8 cellular contexts compared by ENCODE assay signal in genomic region chr18:9708057-9708881, GRCh38. TPM values are rescaled to one million over a fixed set of nuclear protein-coding genes. Genes with fewer than 3 reads are reported as not detected.
DNase-seq lines count a peak whose midpoint lies in the region; FAIRE-seq and TF ChIP-seq lines count a peak whose summit lies in the region.

Gene RAB31, plus strand, starts transcription at chr18:9708301. Its CDS starts 105 bp downstream, at chr18:9708406.

- H3K79me1 ChIP-seq in H9 (ENCODE audit: insufficient read depth, low read depth, low read length, poor library complexity, severe bottlenecking): peaks cover 2% of the 10 kb centered on the region

- H3K4ac ChIP-seq in H9 (ENCODE audit: low read depth, low read length): no peak within 1 kb of the TSS

- no peak within 1 kb of the TSS for H2AK5ac ChIP-seq in H9 (ENCODE audit: insufficient read length, low read length)

- H4K20me1 ChIP-seq in H9 (ENCODE audit: control insufficient read depth, insufficient read depth, insufficient read length): no peaks in the 10 kb centered on the region
- H4K20me1 ChIP-seq in OCI-LY3 (ENCODE audit: insufficient read depth, low read length): no peaks in the 10 kb centered on the region

- WGBS in H9 (ENCODE audit: extremely low coverage, insufficient read length, low lambda C conversion rate): no CpG with 5 or more reads among the region's 117 CpGs

- peak within 1 kb of the TSS; percentile 73 for H3K4me2 ChIP-seq in H9 (ENCODE audit: insufficient read depth, insufficient read length, low read length)
- H3K4me2 ChIP-seq in OCI-LY3 (ENCODE audit: low read length): peak within 1 kb of the TSS; percentile 68

- H3K36me3 Mint-ChIP-seq in H9 (ENCODE audit: insufficient read depth in 1 of 3, low read depth in 3 of 3): peaks cover 0 to 2% (median 0%) of the 10 kb centered on the region in 3 experiments; a peak in 2 of 7 replicates

- no peak within 1 kb of the TSS for H3K27ac ChIP-seq in H9 (ENCODE audit: insufficient read length, low read depth, low read length)
- no peak within 1 kb of the TSS for H3K27ac ChIP-seq in OCI-LY3 (ENCODE audit: low read length)
- peak within 1 kb of the TSS; percentile 88 to 97 for H3K27ac ChIP-seq in coronary artery
- H3K27ac ChIP-seq in kidney (ENCODE audit: low read depth in 2 of 2, low read length in 2 of 2): peak within 1 kb of the TSS; percentile 74 to 94
- H3K27ac ChIP-seq in skin epidermis: peak within 1 kb of the TSS; percentile 83 to 98 (median 92)

- H3K79me2 ChIP-seq in H9 (ENCODE audit: insufficient read depth, low read length) (no peaks in the 10 kb centered on the region), OCI-LY3 (ENCODE audit: low read length) (no peaks in the 10 kb centered on the region)

- no peak within 1 kb of the TSS for H4K5ac ChIP-seq in H9 (ENCODE audit: insufficient read length, low read depth, low read length)

- H3K36me3 ChIP-seq in OCI-LY3 (replicated peaks; ENCODE audit: low read depth, low read length) (peaks cover 6% of the 10 kb centered on the region), kidney (ENCODE audit: control insufficient read depth in 1 of 2, insufficient read depth in 2 of 2, low read length in 2 of 2) (no peaks in the 10 kb centered on the region)

- H3K4me3 ChIP-seq in OCI-LY3 (ENCODE audit: low read length) (peak within 1 kb of the TSS; percentile 79), coronary artery (peak within 1 kb of the TSS; percentile 88), kidney (ENCODE audit: low read length in 2 of 2) (peak within 1 kb of the TSS; percentile 64 to 72), skin epidermis (peak within 1 kb of the TSS; percentile 52 to 94 (median 75))

- no peak within 1 kb of the TSS for H3K27ac Mint-ChIP-seq in H9

- no peak within 1 kb of the TSS for H2BK12ac ChIP-seq in H9 (ENCODE audit: insufficient read length, low read depth, low read length)

- H3K9me3 ChIP-seq in H9 (ENCODE audit: control insufficient read depth, low read depth, low read length) (no peaks in the 10 kb centered on the region), OCI-LY3 (ENCODE audit: insufficient read depth, low read length) (peaks cover 4% of the 10 kb centered on the region; the same call in 1 of the 2 replicates), kidney (ENCODE audit: control insufficient read depth in 1 of 2, low read length in 2 of 2) (no peaks in the 10 kb centered on the region)

- no peak within 1 kb of the TSS for H3T11ph ChIP-seq in H9 (ENCODE audit: low read length)

- FAIRE-seq in kidney (lab: Jason Lieb, UNC): no peak

- no peak within 1 kb of the TSS for H2BK20ac ChIP-seq in H9 (ENCODE audit: low read depth, low read length, poor library complexity, severe bottlenecking)

- peak within 1 kb of the TSS; percentile 70 for H3K18ac ChIP-seq in H9 (ENCODE audit: insufficient read length, low read depth, low read length)

- H3K9ac ChIP-seq in H9 (ENCODE audit: extremely low read depth, insufficient read length, low read length) (peak within 1 kb of the TSS; percentile 25), OCI-LY3 (ENCODE audit: low read length) (peak within 1 kb of the TSS; percentile 71), kidney (ENCODE audit: low read length in 2 of 2) (peak within 1 kb of the TSS; percentile 63 to 77)

- peak within 1 kb of the TSS; percentile 79 to 89 for H3K4me3 Mint-ChIP-seq in H9

- DNase-seq in SKM-1 treated with dmso at 0.1 percent for 144 hours (lab: John Stamatoyannopoulos, UW; ENCODE audit: unreplicated experiment) (peak; percentile 64), SKM-1 (lab: John Stamatoyannopoulos, UW; ENCODE audit: unreplicated experiment) (no peak), H9 (peak; percentile 62), coronary artery (ENCODE audit: low spot score) (peak; percentile 91), kidney (peak; percentile 95), NCI-H1436 treated with DMSO at 0.1 percent for 48 hours (lab: John Stamatoyannopoulos, UW) (no peak)

- no peak within 1 kb of the TSS for H3K56ac ChIP-seq in H9 (ENCODE audit: insufficient read length, low read depth, low read length)

- peak within 1 kb of the TSS; percentile 26 for H3K14ac ChIP-seq in H9 (ENCODE audit: insufficient read depth, low read length)

- no peak within 1 kb of the TSS for H3K23ac ChIP-seq in H9 (ENCODE audit: insufficient read length, low read depth, low read length)

- peaks cover 54% of the 10 kb centered on the region for H3K27me3 Mint-ChIP-seq in H9 (ENCODE audit: low read depth)

- TF ChIP-seq CTCF in H9 (conservative IDR thresholded peaks at IDR 0.05) (0 out of 3 replicates have a peak, but pooled peaks have one; percentile 17), OCI-LY3 (IDR thresholded peaks at IDR 0.05; ENCODE audit: low read depth, low read length) (no peak), coronary artery (IDR thresholded peaks at IDR 0.05) (no peak), kidney (IDR thresholded peaks at IDR 0.05; ENCODE audit: borderline replicate concordance, extremely low read depth, insufficient read depth) (no peak)

- H3K23me2 ChIP-seq in H9 (ENCODE audit: insufficient read length, low read depth, low read length, poor library complexity, severe bottlenecking): peaks cover 9% of the 10 kb centered on the region

- H2BK15ac ChIP-seq in H9 (ENCODE audit: low read depth, low read length): no peak within 1 kb of the TSS

- H2BK120ac ChIP-seq in H9 (ENCODE audit: low read depth, low read length, poor library complexity, severe bottlenecking): no peak within 1 kb of the TSS

- no peak within 1 kb of the TSS for H4K8ac ChIP-seq in H9 (replicated peaks; ENCODE audit: insufficient read length, low read depth, low read length)

- no peak within 1 kb of the TSS for H4K91ac ChIP-seq in H9 (ENCODE audit: insufficient read length, low read depth, low read length)

- H2AFZ ChIP-seq in H9 (ENCODE audit: low read length) (no peak within 1 kb of the TSS), OCI-LY3 (ENCODE audit: low read depth, low read length) (peak within 1 kb of the TSS; percentile 48; the same call in 1 of the 2 replicates)

- H2BK5ac ChIP-seq in H9 (ENCODE audit: insufficient read length, low read length): no peak within 1 kb of the TSS

- H3K27me3 ChIP-seq in H9 (ENCODE audit: insufficient read depth, low read length) (peaks cover 11% of the 10 kb centered on the region; the same call in 1 of the 2 replicates), OCI-LY3 (ENCODE audit: low read depth, low read length) (peaks cover 12% of the 10 kb centered on the region)

- H3K9me3 Mint-ChIP-seq in H9: no peaks in the 10 kb centered on the region

- peaks cover 35 to 41% of the 10 kb centered on the region in 2 experiments for H3K4me1 Mint-ChIP-seq in H9

- H3K4me1 ChIP-seq in H9 (ENCODE audit: insufficient read depth, low read length) (peaks cover 9% of the 10 kb centered on the region; the same call in 1 of the 2 replicates), OCI-LY3 (ENCODE audit: low read length) (peaks cover 40% of the 10 kb centered on the region), kidney (ENCODE audit: control insufficient read depth in 1 of 2, insufficient read depth in 1 of 2, low read depth in 1 of 2, low read length in 2 of 2) (peaks cover 0 to 16% of the 10 kb centered on the region in 2 donors)

- intact Hi-C loops in kidney (cut with DNase I): no loop called here

RNA-seq across cellular contexts. Expression of gene RAB31, which starts in this region (rescaled TPM):
- total RNA-seq in H9 (2021): 20.9 and 22.4 TPM in 2 replicates
- total RNA-seq in kidney: 77.1 TPM
- 17.3 TPM for polyA plus RNA-seq in kidney (ENCODE audit: insufficient read depth, low read depth, low replicate concordance)

Comparison
In these comparisons a context has a peak if more than half of its experiments do, and no peak if none do; other contexts are left out.
1. DNase-seq: peak in SKM-1 treated with dmso at 0.1 percent for 144 hours (single experiment), H9 (single experiment), coronary artery (single experiment) and kidney (single experiment); none in SKM-1 (single experiment) and NCI-H1436 treated with DMSO at 0.1 percent for 48 hours (single experiment).
2. H3K27ac ChIP-seq: peak in coronary artery (2 of 2), kidney (2 of 2) and skin epidermis (21 of 21); none in H9 (single experiment) and OCI-LY3 (single experiment).
3. Peak in every context shown above with its lines, with median percentiles within 50 percentile points of each other: H3K9ac ChIP-seq and H3K4me3 ChIP-seq.